ENCODE assay signal across 19 cellular contexts in the genomic region with DNA sequence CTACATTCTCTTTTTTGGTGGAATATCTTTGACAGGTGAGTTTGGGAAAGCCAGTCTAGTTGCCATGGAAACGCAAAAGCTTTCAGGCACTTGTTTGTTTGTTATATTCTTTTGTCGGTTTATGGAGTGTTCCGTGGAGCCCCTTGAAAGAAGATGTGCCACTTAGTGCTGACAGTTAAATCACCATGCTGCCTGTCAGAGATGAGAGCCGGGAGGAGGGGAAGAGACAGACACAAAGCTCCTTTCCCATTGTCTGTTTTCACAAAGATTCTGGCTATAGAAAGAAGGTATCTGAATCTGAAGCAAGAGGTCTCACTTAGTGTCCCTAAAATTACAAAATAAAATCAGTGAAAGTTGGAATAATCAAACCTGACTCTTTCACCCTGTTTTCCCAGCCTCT.
DNase-seq lines count a peak whose midpoint lies in the region; ATAC-seq and TF ChIP-seq lines count a peak whose summit lies in the region.
"Had no signal": no experiment of that assay in that cellular context is flagged by ENCODE, and none has a peak within 500 bp of the region (broad histone marks: within the 10 kb centered on the region; RNA-seq: fewer than 3 reads in every experiment).

No MANE protein-coding gene starts in this region.

- ATAC-seq in HG03025 (IDR thresholded peaks at IDR 0.05; ENCODE audit: low FRiP score, unreplicated experiment), result no peak

- H3K27me3 Mint-ChIP-seq in chondrocyte (ENCODE audit: low read depth), result no peaks in the 10 kb centered on the region

- DNase-seq in NCI-H1417 (lab: John Stamatoyannopoulos, UW), result peak in 2 of 3 experiments; percentile 81 to 88
- no peak for DNase-seq in NCI-H1417 treated with DMSO at 0.1 percent for 48 hours (lab: John Stamatoyannopoulos, UW)
- peak; percentile 67 for DNase-seq in NCI-H1105 treated with DMSO at 0.1 percent for 48 hours (lab: John Stamatoyannopoulos, UW)
- peak; percentile 26 for DNase-seq in NCI-H345 (lab: John Stamatoyannopoulos, UW)
- DNase-seq in chondrocyte (ENCODE audit: low spot score), result no peak
- DNase-seq in iPS-NIHi11 (ENCODE audit: low spot score), result no peak
- DNase-seq in germinal center (ENCODE audit: low spot score), result no peak
- DNase-seq: 8988T, DND-41, MM.1S, NCI-H146, NCI-H2081 treated with DMSO at 0.1 percent for 48 hours, NCI-H446 treated with DMSO at 0.1 percent for 48 hours, NCI-H774, RPMI8226, SHP77 treated with DMSO at 0.1 percent for 48 hours, SK-N-SH had no signal

- peaks cover 90% of the 10 kb centered on the region for H3K4me1 Mint-ChIP-seq in chondrocyte (ENCODE audit: low read depth)
- H3K4me1 Mint-ChIP-seq: CD14-positive monocyte had no signal

- peaks cover 7% of the 10 kb centered on the region for H3K36me3 Mint-ChIP-seq in chondrocyte (ENCODE audit: low read depth)
- H3K36me3 Mint-ChIP-seq: CD14-positive monocyte had no signal

- TF ChIP-seq CTCF in chondrocyte (IDR thresholded peaks at IDR 0.05), result no peak

- no peak overlapping the region for H3K4me3 Mint-ChIP-seq in chondrocyte (ENCODE audit: unreplicated experiment)

- H3K9me3 Mint-ChIP-seq in chondrocyte (ENCODE audit: low read depth), result no peaks in the 10 kb centered on the region

- peak overlapping the region; percentile 86 for H3K27ac Mint-ChIP-seq in chondrocyte (ENCODE audit: unreplicated experiment)
- H3K27ac Mint-ChIP-seq: CD14-positive monocyte had no signal

Comparison
In these comparisons a context has a peak if more than half of its experiments do, and no peak if none do; other contexts are left out.
1. DNase-seq: peak in NCI-H1417 (2 of 3), NCI-H1105 treated with DMSO at 0.1 percent for 48 hours (single experiment) and NCI-H345 (single experiment); none in NCI-H1417 treated with DMSO at 0.1 percent for 48 hours (single experiment), chondrocyte (single experiment), iPS-NIHi11 (single experiment) and germinal center (single experiment).